In the genomic region with DNA sequence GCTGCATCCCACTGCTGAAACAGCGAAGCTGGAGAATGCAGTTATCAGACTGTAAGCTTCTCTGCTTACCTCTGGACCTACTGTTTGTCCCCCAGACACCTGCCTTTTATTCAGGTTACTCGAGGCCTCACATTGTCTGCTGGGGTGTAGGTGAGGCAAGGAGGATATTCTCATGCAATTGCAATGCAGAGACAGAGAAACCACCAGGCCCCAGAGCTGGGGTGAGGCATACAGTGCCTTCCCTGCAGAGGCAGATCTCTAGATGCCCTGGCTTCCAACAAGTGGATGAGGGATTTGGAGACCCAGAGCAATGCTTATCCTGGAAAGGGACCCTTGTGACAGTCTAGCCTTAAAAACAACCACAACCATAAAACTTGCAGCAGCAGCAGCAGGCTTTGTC, we compare ENCODE assay signal across 18 cellular contexts.
DNase-seq lines count a peak whose midpoint lies in the region; ATAC-seq and TF ChIP-seq lines count a peak whose summit lies in the region.
"Had no signal": no experiment of that assay in that cellular context is flagged by ENCODE, and none has a peak within 500 bp of the region (broad histone marks: within the 10 kb centered on the region; RNA-seq: fewer than 3 reads in every experiment).

No MANE protein-coding gene starts in this region.

- H3K9me3 Mint-ChIP-seq in GM23338 (no peaks in the 10 kb centered on the region), WTC11 (no peaks in the 10 kb centered on the region), mesothelial cell of epicardium (no peaks in the 10 kb centered on the region), glutamatergic neuron (ENCODE audit: unreplicated experiment) (peaks cover 8% of the 10 kb centered on the region)
- no peaks in the 10 kb centered on the region for H3K9me3 Mint-ChIP-seq in stimulated activated effector memory CD8-positive, alpha-beta T cell treated with anti-CD3 and anti-CD28 coated beads, Interleukin-12 subunit alpha, Interleukin-12 subunit beta, amount 100 ng/mL, for 72 hours

- H3K9me3 ChIP-seq in iPS-20b (ENCODE audit: insufficient read depth, low read depth, low read length) = no peaks in the 10 kb centered on the region
- H3K9me3 ChIP-seq: BLaER1 had no signal

- H3K27ac Mint-ChIP-seq in GM23338 (peak overlapping the region; percentile 68; the same call in 1 of the 2 replicates), WTC11 (no peak overlapping the region), mesothelial cell of epicardium (peak overlapping the region; percentile 31), glutamatergic neuron (ENCODE audit: unreplicated experiment) (no peak overlapping the region)
- no peak overlapping the region for H3K27ac Mint-ChIP-seq in stimulated activated effector memory CD8-positive, alpha-beta T cell treated with anti-CD3 and anti-CD28 coated beads, Interleukin-12 subunit alpha, Interleukin-12 subunit beta, amount 100 ng/mL, for 72 hours

- H3K4me3 Mint-ChIP-seq in GM23338 (no peak overlapping the region), WTC11 (no peak overlapping the region), mesothelial cell of epicardium (no peak overlapping the region), glutamatergic neuron (ENCODE audit: unreplicated experiment) (no peak overlapping the region)
- H3K4me3 Mint-ChIP-seq in stimulated activated effector memory CD8-positive, alpha-beta T cell treated with anti-CD3 and anti-CD28 coated beads, Interleukin-12 subunit alpha, Interleukin-12 subunit beta, amount 100 ng/mL, for 72 hours = no peak overlapping the region
- H3K4me3 Mint-ChIP-seq: CD14-positive monocyte; CD4-positive, alpha-beta memory T cell had no signal

- CTCF ChIA-PET in WTC11 (lab: Charles Lee) = no interaction called here

- H3K36me3 Mint-ChIP-seq in GM23338 (ENCODE audit: low read depth) = peaks cover 3% of the 10 kb centered on the region; the same call in 1 of the 3 replicates
- H3K36me3 Mint-ChIP-seq in WTC11 = no peaks in the 10 kb centered on the region; the same call in 1 of the 2 replicates
- H3K36me3 Mint-ChIP-seq in mesothelial cell of epicardium = no peaks in the 10 kb centered on the region
- peaks cover 5% of the 10 kb centered on the region for H3K36me3 Mint-ChIP-seq in glutamatergic neuron (ENCODE audit: unreplicated experiment)
- peaks cover 22% of the 10 kb centered on the region for H3K36me3 Mint-ChIP-seq in stimulated activated effector memory CD8-positive, alpha-beta T cell treated with anti-CD3 and anti-CD28 coated beads, Interleukin-12 subunit alpha, Interleukin-12 subunit beta, amount 100 ng/mL, for 72 hours

- peaks cover 22% of the 10 kb centered on the region for H3K4me1 Mint-ChIP-seq in GM23338
- peaks cover 34% of the 10 kb centered on the region for H3K4me1 Mint-ChIP-seq in WTC11
- H3K4me1 Mint-ChIP-seq in mesothelial cell of epicardium = peaks cover 54% of the 10 kb centered on the region
- peaks cover 4% of the 10 kb centered on the region for H3K4me1 Mint-ChIP-seq in glutamatergic neuron (ENCODE audit: low read depth, unreplicated experiment)
- no peaks in the 10 kb centered on the region for H3K4me1 Mint-ChIP-seq in stimulated activated effector memory CD8-positive, alpha-beta T cell treated with anti-CD3 and anti-CD28 coated beads, Interleukin-12 subunit alpha, Interleukin-12 subunit beta, amount 100 ng/mL, for 72 hours
- H3K4me1 Mint-ChIP-seq: CD14-positive monocyte had no signal

- no peak overlapping the region for H3K9ac ChIP-seq in iPS-20b (ENCODE audit: low read depth, low read length)
- H3K9ac ChIP-seq: BLaER1 had no signal

- H3K27me3 ChIP-seq in GM23338 (ENCODE audit: insufficient read depth) (no peaks in the 10 kb centered on the region), iPS-20b (ENCODE audit: insufficient read depth, low read length) (no peaks in the 10 kb centered on the region)
- H3K27me3 ChIP-seq: BLaER1 had no signal

- H3K79me2 ChIP-seq in GM23338 (replicated peaks; ENCODE audit: insufficient read depth) = no peaks in the 10 kb centered on the region

- H3K27ac ChIP-seq in GM23338 (ENCODE audit: low read depth) = 0 out of 2 replicates have a peak overlapping the region, but pooled peaks have one; percentile 71
- H3K27ac ChIP-seq in iPS-20b (ENCODE audit: low read length) = peak overlapping the region; percentile 61
- H3K27ac ChIP-seq: BLaER1, HL-60 had no signal

- H4K20me1 ChIP-seq in GM23338 (replicated peaks; ENCODE audit: insufficient read depth) = no peaks in the 10 kb centered on the region
- H4K20me1 ChIP-seq: BLaER1 had no signal

- H2AFZ ChIP-seq in GM23338 = no peak overlapping the region

- peaks cover 5% of the 10 kb centered on the region for H3K27me3 Mint-ChIP-seq in GM23338 (ENCODE audit: insufficient read depth, low read depth, poor library complexity)
- no peaks in the 10 kb centered on the region for H3K27me3 Mint-ChIP-seq in WTC11 (ENCODE audit: low read depth)
- H3K27me3 Mint-ChIP-seq in mesothelial cell of epicardium (ENCODE audit: low read depth) = peaks cover 28% of the 10 kb centered on the region
- H3K27me3 Mint-ChIP-seq in glutamatergic neuron (ENCODE audit: unreplicated experiment) = peaks cover 2% of the 10 kb centered on the region
- H3K27me3 Mint-ChIP-seq: CD4-positive, alpha-beta memory T cell had no signal

- no peaks in the 10 kb centered on the region for H3K9me2 ChIP-seq in GM23338 (ENCODE audit: insufficient read depth)

- DNase-seq in GM23338 (ENCODE audit: low spot score) (peak; percentile 28), WTC11 (ENCODE audit: low spot score) (no peak), mesothelial cell of epicardium (ENCODE audit: low spot score in 2 of 2, unreplicated experiment in 2 of 2) (no peak), glutamatergic neuron (no peak), NCI-H1930 (lab: John Stamatoyannopoulos, UW) (no peak)
- no peak for DNase-seq in stimulated activated effector memory CD8-positive, alpha-beta T cell treated with anti-CD3 and anti-CD28 coated beads, Interleukin-12 subunit alpha, Interleukin-12 subunit beta, amount 100 ng/mL, for 72 hours (ENCODE audit: low spot score in 2 of 2)
- DNase-seq: 8988T; Calu3; CD4-positive, alpha-beta memory T cell; DMS53; DND-41; EL; HCEC 1CT had no signal

- ATAC-seq in GM23338 (peak; percentile 91), WTC11 (peak; percentile 84)
- no peak for ATAC-seq in stimulated activated effector memory CD8-positive, alpha-beta T cell treated with anti-CD3 and anti-CD28 coated beads, Interleukin-12 subunit alpha, Interleukin-12 subunit beta, amount 100 ng/mL, for 72 hours
- ATAC-seq: GM12878 had no signal

- H3K4me1 ChIP-seq in GM23338 (ENCODE audit: insufficient read depth) = peaks cover 9% of the 10 kb centered on the region
- H3K4me1 ChIP-seq in iPS-20b (ENCODE audit: insufficient read depth, low read length) = peaks cover 8% of the 10 kb centered on the region

- no peak overlapping the region for H3K4me3 ChIP-seq in GM23338
- H3K4me3 ChIP-seq in iPS-20b (ENCODE audit: low read length) = no peak overlapping the region
- H3K4me3 ChIP-seq: BLaER1, GM12878 had no signal

- POLR2A ChIA-PET in WTC11 (lab: Charles Lee) = no interaction called here

- H3K4me2 ChIP-seq in GM23338 = no peak overlapping the region
- H3K4me2 ChIP-seq: BLaER1 had no signal

- no peaks in the 10 kb centered on the region for H3K36me3 ChIP-seq in GM23338 (ENCODE audit: insufficient read depth)
- H3K36me3 ChIP-seq in iPS-20b (ENCODE audit: insufficient read depth, low read depth, low read length) = no peaks in the 10 kb centered on the region

- H3F3A ChIP-seq in GM23338 (replicated peaks; ENCODE audit: low read depth) = no peaks in the 10 kb centered on the region

- TF ChIP-seq CTCF in GM23338 (conservative IDR thresholded peaks at IDR 0.05; ENCODE audit: low read depth in 2 of 2) (no peak), WTC11 (IDR thresholded peaks at IDR 0.05) (no peak), mesothelial cell of epicardium (IDR thresholded peaks at IDR 0.05; ENCODE audit: unreplicated experiment) (no peak), glutamatergic neuron (IDR thresholded peaks at IDR 0.05; ENCODE audit: partially characterized antibody, unreplicated experiment) (no peak)

TF ChIP-seq in GM23338, 12 proteins besides CTCF, POLR2A, EP300 and RAD21 (continues in another document):
- no peak for TF ChIP-seq CREB1 (CRISPR knock-in tag; IDR thresholded peaks at IDR 0.05; ENCODE audit: low read depth)

TF ChIP-seq in WTC11, 78 proteins besides CTCF, POLR2A, EP300 and RAD21 (continues in another document):
- TF ChIP-seq, protein P1, sequence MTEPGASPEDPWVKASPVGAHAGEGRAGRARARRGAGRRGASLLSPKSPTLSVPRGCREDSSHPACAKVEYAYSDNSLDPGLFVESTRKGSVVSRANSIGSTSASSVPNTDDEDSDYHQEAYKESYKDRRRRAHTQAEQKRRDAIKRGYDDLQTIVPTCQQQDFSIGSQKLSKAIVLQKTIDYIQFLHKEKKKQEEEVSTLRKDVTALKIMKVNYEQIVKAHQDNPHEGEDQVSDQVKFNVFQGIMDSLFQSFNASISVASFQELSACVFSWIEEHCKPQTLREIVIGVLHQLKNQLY (CRISPR knock-in tag; IDR thresholded peaks at IDR 0.05) = no peak
- no peak for TF ChIP-seq GABPB1 (CRISPR knock-in tag; IDR thresholded peaks at IDR 0.05)
- TF ChIP-seq, protein P2, sequence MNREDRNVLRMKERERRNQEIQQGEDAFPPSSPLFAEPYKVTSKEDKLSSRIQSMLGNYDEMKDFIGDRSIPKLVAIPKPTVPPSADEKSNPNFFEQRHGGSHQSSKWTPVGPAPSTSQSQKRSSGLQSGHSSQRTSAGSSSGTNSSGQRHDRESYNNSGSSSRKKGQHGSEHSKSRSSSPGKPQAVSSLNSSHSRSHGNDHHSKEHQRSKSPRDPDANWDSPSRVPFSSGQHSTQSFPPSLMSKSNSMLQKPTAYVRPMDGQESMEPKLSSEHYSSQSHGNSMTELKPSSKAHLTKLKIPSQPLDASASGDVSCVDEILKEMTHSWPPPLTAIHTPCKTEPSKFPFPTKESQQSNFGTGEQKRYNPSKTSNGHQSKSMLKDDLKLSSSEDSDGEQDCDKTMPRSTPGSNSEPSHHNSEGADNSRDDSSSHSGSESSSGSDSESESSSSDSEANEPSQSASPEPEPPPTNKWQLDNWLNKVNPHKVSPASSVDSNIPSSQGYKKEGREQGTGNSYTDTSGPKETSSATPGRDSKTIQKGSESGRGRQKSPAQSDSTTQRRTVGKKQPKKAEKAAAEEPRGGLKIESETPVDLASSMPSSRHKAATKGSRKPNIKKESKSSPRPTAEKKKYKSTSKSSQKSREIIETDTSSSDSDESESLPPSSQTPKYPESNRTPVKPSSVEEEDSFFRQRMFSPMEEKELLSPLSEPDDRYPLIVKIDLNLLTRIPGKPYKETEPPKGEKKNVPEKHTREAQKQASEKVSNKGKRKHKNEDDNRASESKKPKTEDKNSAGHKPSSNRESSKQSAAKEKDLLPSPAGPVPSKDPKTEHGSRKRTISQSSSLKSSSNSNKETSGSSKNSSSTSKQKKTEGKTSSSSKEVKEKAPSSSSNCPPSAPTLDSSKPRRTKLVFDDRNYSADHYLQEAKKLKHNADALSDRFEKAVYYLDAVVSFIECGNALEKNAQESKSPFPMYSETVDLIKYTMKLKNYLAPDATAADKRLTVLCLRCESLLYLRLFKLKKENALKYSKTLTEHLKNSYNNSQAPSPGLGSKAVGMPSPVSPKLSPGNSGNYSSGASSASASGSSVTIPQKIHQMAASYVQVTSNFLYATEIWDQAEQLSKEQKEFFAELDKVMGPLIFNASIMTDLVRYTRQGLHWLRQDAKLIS (CRISPR knock-in tag; IDR thresholded peaks at IDR 0.05; ENCODE audit: borderline replicate concordance) = no peak
- TF ChIP-seq SMAD4 (CRISPR knock-in tag; IDR thresholded peaks at IDR 0.05) = no peak
- no peak for TF ChIP-seq ZNF423 (CRISPR knock-in tag; IDR thresholded peaks at IDR 0.05)

Comparison
In these comparisons a context has a peak if more than half of its experiments do, and no peak if none do; other contexts are left out.
1. H3K27ac Mint-ChIP-seq: peak in GM23338 (single experiment) and mesothelial cell of epicardium (single experiment); none in WTC11 (single experiment), glutamatergic neuron (single experiment) and stimulated activated effector memory CD8-positive, alpha-beta T cell treated with anti-CD3 and anti-CD28 coated beads, Interleukin-12 subunit alpha, Interleukin-12 subunit beta, amount 100 ng/mL, for 72 hours (single experiment).